8 cellular contexts compared by ENCODE assay signal in genomic region chr6:26473758-26474438, GRCh38. TPM values are rescaled to one million over a fixed set of nuclear protein-coding genes. Genes with fewer than 3 reads are reported as not detected.
DNase-seq lines count a peak whose midpoint lies in the region; TF ChIP-seq lines count a peak whose summit lies in the region.

No MANE protein-coding gene starts in this region.

- H3K36me3 ChIP-seq in left ventricle myocardium inferior (peaks cover 6% of the 10 kb centered on the region), uterus (no peaks in the 10 kb centered on the region)

- H3K9me3 ChIP-seq in left ventricle myocardium inferior (replicated peaks), result peaks cover 6% of the 10 kb centered on the region
- H3K9me3 ChIP-seq in uterus, result no peaks in the 10 kb centered on the region

- no peak for TF ChIP-seq CTCF in HFF-Myc (IDR thresholded peaks at IDR 0.05; ENCODE audit: low read depth, low read length, missing control alignments)
- no peak for TF ChIP-seq CTCF in NB4 (IDR thresholded peaks at IDR 0.05; ENCODE audit: low read depth, low read length)
- no peak for TF ChIP-seq CTCF in left ventricle myocardium inferior (IDR thresholded peaks at IDR 0.05; ENCODE audit: borderline replicate concordance)
- no peak for TF ChIP-seq CTCF in uterus (IDR thresholded peaks at IDR 0.05)

- H3K27ac ChIP-seq in left ventricle myocardium inferior (replicated peaks) (peak overlapping the region; percentile 86), uterus (peak overlapping the region; percentile 86 to 98)

- TF ChIP-seq POLR2A in NB4 (IDR thresholded peaks at IDR 0.05; ENCODE audit: extremely low read depth, insufficient read length), result peak; percentile 54
- peak; percentile 68 to 92 for TF ChIP-seq POLR2A in uterus (IDR thresholded peaks at IDR 0.05)

- peak overlapping the region; percentile 50 for H3K4me3 ChIP-seq in HFF-Myc (replicated peaks; ENCODE audit: low read depth, low read length)
- peak overlapping the region; percentile 66 for H3K4me3 ChIP-seq in NB4 (ENCODE audit: low read depth, low read length)
- H3K4me3 ChIP-seq in left ventricle myocardium inferior, result peak overlapping the region; percentile 63
- H3K4me3 ChIP-seq in uterus, result peak overlapping the region; percentile 45 to 47

- H3K27me3 ChIP-seq in left ventricle myocardium inferior (ENCODE audit: low read depth) (no peaks in the 10 kb centered on the region), uterus (no peaks in the 10 kb centered on the region)

- H3K4me1 ChIP-seq in left ventricle myocardium inferior (peaks cover 18% of the 10 kb centered on the region), uterus (no peaks in the 10 kb centered on the region)

- intact Hi-C loops in left ventricle myocardium inferior (cut with micrococcal nuclease) (no loop called here), uterus (cut with DNase I; ENCODE audit: low total_unique reads) (no loop called here)

- DNase-seq in GM04503 (ENCODE audit: low read depth) (peak; percentile 91), HFF-Myc (ENCODE audit: extremely low read depth, low read depth) (peak; percentile 94), NB4 (ENCODE audit: low read depth) (peak; percentile 96), T follicular helper cell (ENCODE audit: low read depth) (peak; percentile 75), amniotic epithelial cell (ENCODE audit: low read depth) (peak; percentile 94), left ventricle myocardium inferior (peak; percentile 73), pulmonary artery endothelial cell (ENCODE audit: low read depth, low spot score) (peak; percentile 91), uterus (peak; percentile 74 to 86)

RNA-seq across cellular contexts. Expression of gene BTN2A1, which starts 16.1 kb away (rescaled TPM):
- total RNA-seq in left ventricle myocardium inferior (16.0 TPM), pulmonary artery endothelial cell (8.6 and 11.7 TPM in 2 replicates), uterus (10 to 100 TPM; 12.6 to 54.8 (median 26.1) TPM)

RNA-seq across cellular contexts. Expression of gene BTN1A1, which starts 26.2 kb away (rescaled TPM):
- total RNA-seq in left ventricle myocardium inferior (not detected), pulmonary artery endothelial cell (not detected in 2 replicates), uterus (under 1 TPM in 1 of 4 donors, not detected in 3; 0.07 TPM)

RNA-seq across cellular contexts. Expression of gene BTN3A3, which starts 33.6 kb away (rescaled TPM):
- total RNA-seq in left ventricle myocardium inferior, result 8.3 TPM
- 13.5 and 23.0 TPM in 2 replicates for total RNA-seq in pulmonary artery endothelial cell
- 10 to 100 TPM in 2 of 4 donors, 1 to 10 TPM in 2; 7.2 to 44.4 (median 22.0) TPM for total RNA-seq in uterus

Comparison
In these comparisons a context has a peak if more than half of its experiments do, and no peak if none do; other contexts are left out.
1. Peak in every context shown above with its lines: DNase-seq, H3K4me3 ChIP-seq and H3K27ac ChIP-seq.